ENCODE assay signal across 1 cellular context in genomic region chr12:111842556-111843396, GRCh38.
TF ChIP-seq lines count a peak whose summit lies in the region.

No MANE protein-coding gene starts in this region.

TF ChIP-seq in K562, 482 proteins besides CTCF, POLR2A, EP300 and RAD21 (continued from another document):
- TF ChIP-seq ARID4B (CRISPR knock-in tag; IDR thresholded peaks at IDR 0.05) (peak; percentile 46; the same call in 1 of the 2 replicates), CBX3 (IDR thresholded peaks at IDR 0.05; ENCODE audit: borderline replicate concordance in 1 of 2, low read length in 2 of 2) (no peak), SRSF3 (IDR thresholded peaks at IDR 0.05; ENCODE audit: insufficient read depth, low read length) (0 out of 2 replicates have a peak, but pooled peaks have one; percentile 21), CEBPG (CRISPR knock-in tag; IDR thresholded peaks at IDR 0.05) (0 out of 2 replicates have a peak, but pooled peaks have one; percentile 9), CEBPG (tag; conservative IDR thresholded peaks at IDR 0.05 in 1 of 2, IDR thresholded peaks at IDR 0.05 in 1 of 2) (no peak), JUN (IDR thresholded peaks at IDR 0.05; ENCODE audit: borderline replicate concordance, low read depth, low read length) (no peak), JUN (CRISPR knock-in tag; IDR thresholded peaks at IDR 0.05; ENCODE audit: borderline replicate concordance) (peak; percentile 49; the same call in 1 of the 2 replicates), ZHX1 (conservative IDR thresholded peaks at IDR 0.05; ENCODE audit: low read length) (no peak), E2F6 (IDR thresholded peaks at IDR 0.05; ENCODE audit: borderline replicate concordance in 1 of 2, extremely low read depth in 1 of 2, insufficient read depth in 1 of 2, insufficient read length in 1 of 2, low read depth in 1 of 2, low read length in 1 of 2, poor library complexity in 1 of 2, severe bottlenecking in 1 of 2) (peak in 1 of 2 experiments; percentile 26), EGR1 (conservative IDR thresholded peaks at IDR 0.05) (peak; percentile 66), UBTF (IDR thresholded peaks at IDR 0.05; ENCODE audit: borderline replicate concordance in 1 of 2, low read depth in 2 of 2, low read length in 2 of 2) (peak in 1 of 2 experiments; percentile 16; a peak in 1 of 4 replicates), ZZZ3 (IDR thresholded peaks at IDR 0.05) (no peak), ATF2 (CRISPR knock-in tag; IDR thresholded peaks at IDR 0.05) (no peak), SP2 (IDR thresholded peaks at IDR 0.05; ENCODE audit: extremely low read depth, low read depth, low read length, poor library complexity, severe bottlenecking) (no peak), ZNF395 (CRISPR knock-in tag; IDR thresholded peaks at IDR 0.05) (0 out of 2 replicates have a peak, but pooled peaks have one; percentile 33), ZFPM2 (CRISPR knock-in tag; IDR thresholded peaks at IDR 0.05) (no peak), ZNF12 (CRISPR knock-in tag; IDR thresholded peaks at IDR 0.05) (no peak), THAP12 (CRISPR knock-in tag; IDR thresholded peaks at IDR 0.05) (no peak), TRIM25 (IDR thresholded peaks at IDR 0.05; ENCODE audit: borderline replicate concordance) (0 out of 2 replicates have a peak, but pooled peaks have one; percentile 12), LCOR (CRISPR knock-in tag; IDR thresholded peaks at IDR 0.05) (no peak), RBFOX2 (IDR thresholded peaks at IDR 0.05; ENCODE audit: low read depth, low read length) (peak; percentile 50)
